8 cellular contexts compared by ENCODE assay signal in the genomic region with DNA sequence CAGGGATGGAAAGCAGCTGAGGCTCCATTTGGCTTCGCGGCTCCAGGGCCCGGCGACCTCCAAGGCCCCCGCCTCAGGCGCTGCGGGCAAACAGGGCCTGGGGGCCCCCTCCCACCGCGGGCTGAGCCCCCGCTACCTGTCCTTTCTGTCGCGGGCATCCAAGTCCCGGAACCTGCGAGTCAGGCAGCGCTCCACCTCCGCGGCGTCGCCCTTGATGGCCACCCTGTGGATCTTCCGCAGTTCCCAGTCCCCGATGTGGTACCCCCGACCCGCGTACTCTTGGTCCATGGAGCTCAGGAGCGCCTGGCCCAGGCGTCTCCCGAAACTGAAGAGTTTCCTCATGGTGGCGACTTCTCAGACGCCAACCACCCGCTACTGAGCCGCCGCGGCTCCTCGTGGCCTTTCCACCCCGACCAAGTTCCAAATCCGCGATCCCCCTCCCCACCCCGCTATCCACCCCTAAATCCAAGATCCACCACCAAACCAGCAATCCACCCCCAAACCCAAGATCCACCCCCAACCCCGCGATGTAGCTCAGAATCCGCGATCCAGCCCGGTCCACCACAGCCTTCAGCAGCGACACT.
DNase-seq lines count a peak whose midpoint lies in the region; ATAC-seq, FAIRE-seq and TF ChIP-seq lines count a peak whose summit lies in the region.

No MANE protein-coding gene starts in this region.

- peaks cover 51% of the 10 kb centered on the region for H3K36me3 Mint-ChIP-seq in GM23338 (ENCODE audit: low read depth)
- H3K36me3 Mint-ChIP-seq in activated T-cell treated with anti-CD3 and anti-CD28 coated beads, Interleukin-2, amount 50 U/mL, for 4 hours (ENCODE audit: insufficient read depth): no peaks in the 10 kb centered on the region

- H3K27ac ChIP-seq in GM23338 (ENCODE audit: low read depth) (peak overlapping the region; percentile 98), small intestine (ENCODE audit: low read depth in 1 of 2, low read length in 1 of 2) (no peak overlapping the region)

- H3F3A ChIP-seq in GM23338 (replicated peaks; ENCODE audit: low read depth): no peaks in the 10 kb centered on the region

- intact Hi-C loops in left ventricle myocardium superior (cut with micrococcal nuclease): no loop called here
- intact Hi-C loops in sciatic nerve (cut with DNase I): no loop called here

- TF ChIP-seq CTCF in GM23338 (conservative IDR thresholded peaks at IDR 0.05; ENCODE audit: low read depth in 2 of 2): no peak

- H3K9me3 Mint-ChIP-seq in GM23338: peaks cover 4% of the 10 kb centered on the region; the same call in 2 of the 3 replicates
- H3K9me3 Mint-ChIP-seq in activated T-cell treated with anti-CD3 and anti-CD28 coated beads, Interleukin-2, amount 50 U/mL, for 4 hours: no peaks in the 10 kb centered on the region

- H3K27me3 ChIP-seq in GM23338 (ENCODE audit: insufficient read depth) (no peaks in the 10 kb centered on the region), small intestine (ENCODE audit: control insufficient read depth in 2 of 2, insufficient read depth in 2 of 2, low read length in 2 of 2) (peaks cover 4 to 7% of the 10 kb centered on the region in 2 donors)

- DNase-seq in GM23338 (ENCODE audit: low spot score) (peak; percentile 56), left ventricle myocardium superior (no peak), sciatic nerve (ENCODE audit: low spot score) (no peak), small intestine (no peak)
- DNase-seq in activated T-cell treated with anti-CD3 and anti-CD28 coated beads, Interleukin-2, amount 50 U/mL, for 4 hours: no peak

- no peaks in the 10 kb centered on the region for H3K9me2 ChIP-seq in GM23338 (ENCODE audit: insufficient read depth)

- H3K4me1 ChIP-seq in GM23338 (ENCODE audit: insufficient read depth) (peaks cover 31% of the 10 kb centered on the region), small intestine (ENCODE audit: control insufficient read depth in 2 of 2, insufficient read depth in 1 of 2, low read depth in 1 of 2, low read length in 1 of 2) (no peaks in the 10 kb centered on the region)

- no peak for FAIRE-seq in small intestine (lab: Jason Lieb, UNC)

- no peaks in the 10 kb centered on the region; the same call in 1 of the 2 replicates for H4K20me1 ChIP-seq in GM23338 (replicated peaks; ENCODE audit: insufficient read depth)

- peaks cover 42% of the 10 kb centered on the region for H3K4me1 Mint-ChIP-seq in GM23338
- H3K4me1 Mint-ChIP-seq in activated T-cell treated with anti-CD3 and anti-CD28 coated beads, Interleukin-2, amount 50 U/mL, for 4 hours (ENCODE audit: low read depth): peaks cover 5% of the 10 kb centered on the region

- peak overlapping the region; percentile 99 for H3K27ac Mint-ChIP-seq in GM23338

- H2AFZ ChIP-seq in GM23338: no peak overlapping the region

- WGBS in small intestine, 3 donors: 3 to 7% (median 5%) methylated on average over 39 to 44 of the region's 44 CpGs

- H3K4me2 ChIP-seq in GM23338: peak overlapping the region; percentile 69

- ATAC-seq in GM23338 (peak; percentile 71), left ventricle myocardium superior (peak; percentile 12), sciatic nerve (peak; percentile 26), HG02885 (IDR thresholded peaks at IDR 0.05; ENCODE audit: poor library complexity, unreplicated experiment) (no peak), GM18861 (IDR thresholded peaks at IDR 0.05; ENCODE audit: unreplicated experiment) (no peak), HG03280 (IDR thresholded peaks at IDR 0.05; ENCODE audit: unreplicated experiment) (no peak)
- ATAC-seq in activated T-cell treated with anti-CD3 and anti-CD28 coated beads, Interleukin-2, amount 50 U/mL, for 4 hours: peak; percentile 41 to 47

- H3K79me2 ChIP-seq in GM23338 (replicated peaks; ENCODE audit: insufficient read depth): peaks cover 79% of the 10 kb centered on the region

- peak overlapping the region; percentile 49 for H3K4me3 ChIP-seq in GM23338
- peak overlapping the region in 1 of 2 donors; percentile 10 for H3K4me3 ChIP-seq in small intestine (ENCODE audit: low read depth in 1 of 2, low read length in 2 of 2)

- H3K36me3 ChIP-seq in GM23338 (ENCODE audit: insufficient read depth) (peaks cover 6% of the 10 kb centered on the region; the same call in 1 of the 2 replicates), small intestine (ENCODE audit: control insufficient read depth in 2 of 2, insufficient read depth in 2 of 2, low read length in 2 of 2) (no peaks in the 10 kb centered on the region)

- H3K9me3 ChIP-seq in small intestine (ENCODE audit: control insufficient read depth, low read depth): no peaks in the 10 kb centered on the region

- peak overlapping the region; percentile 83 for H3K4me3 Mint-ChIP-seq in GM23338
- peak overlapping the region; percentile 80 for H3K4me3 Mint-ChIP-seq in activated T-cell treated with anti-CD3 and anti-CD28 coated beads, Interleukin-2, amount 50 U/mL, for 4 hours

- H3K27me3 Mint-ChIP-seq in GM23338 (ENCODE audit: insufficient read depth, low read depth, poor library complexity): peaks cover 46% of the 10 kb centered on the region
- peaks cover 41% of the 10 kb centered on the region for H3K27me3 Mint-ChIP-seq in activated T-cell treated with anti-CD3 and anti-CD28 coated beads, Interleukin-2, amount 50 U/mL, for 4 hours (ENCODE audit: low read depth)

TF ChIP-seq in GM23338, 12 proteins besides CTCF, POLR2A, EP300 and RAD21:
- TF ChIP-seq EZH2phosphoT487 (IDR thresholded peaks at IDR 0.05; ENCODE audit: unreplicated experiment): no peak
- no peak for TF ChIP-seq STAT1 (IDR thresholded peaks at IDR 0.05; ENCODE audit: unreplicated experiment)
- no peak for TF ChIP-seq NANOG (IDR thresholded peaks at IDR 0.05; ENCODE audit: borderline replicate concordance)
- TF ChIP-seq JUNB (IDR thresholded peaks at IDR 0.05; ENCODE audit: unreplicated experiment): no peak
- TF ChIP-seq, protein P1, sequence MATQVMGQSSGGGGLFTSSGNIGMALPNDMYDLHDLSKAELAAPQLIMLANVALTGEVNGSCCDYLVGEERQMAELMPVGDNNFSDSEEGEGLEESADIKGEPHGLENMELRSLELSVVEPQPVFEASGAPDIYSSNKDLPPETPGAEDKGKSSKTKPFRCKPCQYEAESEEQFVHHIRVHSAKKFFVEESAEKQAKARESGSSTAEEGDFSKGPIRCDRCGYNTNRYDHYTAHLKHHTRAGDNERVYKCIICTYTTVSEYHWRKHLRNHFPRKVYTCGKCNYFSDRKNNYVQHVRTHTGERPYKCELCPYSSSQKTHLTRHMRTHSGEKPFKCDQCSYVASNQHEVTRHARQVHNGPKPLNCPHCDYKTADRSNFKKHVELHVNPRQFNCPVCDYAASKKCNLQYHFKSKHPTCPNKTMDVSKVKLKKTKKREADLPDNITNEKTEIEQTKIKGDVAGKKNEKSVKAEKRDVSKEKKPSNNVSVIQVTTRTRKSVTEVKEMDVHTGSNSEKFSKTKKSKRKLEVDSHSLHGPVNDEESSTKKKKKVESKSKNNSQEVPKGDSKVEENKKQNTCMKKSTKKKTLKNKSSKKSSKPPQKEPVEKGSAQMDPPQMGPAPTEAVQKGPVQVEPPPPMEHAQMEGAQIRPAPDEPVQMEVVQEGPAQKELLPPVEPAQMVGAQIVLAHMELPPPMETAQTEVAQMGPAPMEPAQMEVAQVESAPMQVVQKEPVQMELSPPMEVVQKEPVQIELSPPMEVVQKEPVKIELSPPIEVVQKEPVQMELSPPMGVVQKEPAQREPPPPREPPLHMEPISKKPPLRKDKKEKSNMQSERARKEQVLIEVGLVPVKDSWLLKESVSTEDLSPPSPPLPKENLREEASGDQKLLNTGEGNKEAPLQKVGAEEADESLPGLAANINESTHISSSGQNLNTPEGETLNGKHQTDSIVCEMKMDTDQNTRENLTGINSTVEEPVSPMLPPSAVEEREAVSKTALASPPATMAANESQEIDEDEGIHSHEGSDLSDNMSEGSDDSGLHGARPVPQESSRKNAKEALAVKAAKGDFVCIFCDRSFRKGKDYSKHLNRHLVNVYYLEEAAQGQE (IDR thresholded peaks at IDR 0.05; ENCODE audit: unreplicated experiment): no peak

Comparison
In these comparisons a context has a peak if more than half of its experiments do, and no peak if none do; other contexts are left out.
1. ATAC-seq: peak in GM23338 (single experiment), activated T-cell treated with anti-CD3 and anti-CD28 coated beads, Interleukin-2, amount 50 U/mL, for 4 hours (2 of 2), left ventricle myocardium superior (single experiment) and sciatic nerve (single experiment); none in HG02885 (single experiment), GM18861 (single experiment) and HG03280 (single experiment).